8 cellular contexts compared by ENCODE assay signal in genomic region chr17:18187226-18187625, GRCh38. TPM values are rescaled to one million over a fixed set of nuclear protein-coding genes. Genes with fewer than 3 reads are reported as not detected.
A peak's percentile ranks its signal among the peaks of the same experiment; 100 is the strongest.
DNase-seq lines count a peak whose midpoint lies in the region; ATAC-seq, FAIRE-seq and TF ChIP-seq lines count a peak whose summit lies in the region.

No MANE protein-coding gene starts in this region.

- peak overlapping the region; percentile 3 to 91 (median 90) for H3K4me3 ChIP-seq in keratinocyte (ENCODE audit: control insufficient read depth in 2 of 3, extremely low read depth in 1 of 3, insufficient read depth in 2 of 3, low read depth in 1 of 3, low read length in 3 of 3)

- no peak overlapping the region for H2AFZ ChIP-seq in keratinocyte (ENCODE audit: control insufficient read depth, low read length)

- H3K36me3 Mint-ChIP-seq in activated CD4-positive, alpha-beta T cell treated with anti-CD3 and anti-CD28 coated beads for 36 hours (ENCODE audit: low read depth): peaks cover 65% of the 10 kb centered on the region
- H3K36me3 Mint-ChIP-seq in activated naive CD8-positive, alpha-beta T cell treated with anti-CD3 and anti-CD28 coated beads, Interleukin-2, amount 10 ng/mL, durations not matched to agents 7 days and 5 days: peaks cover 30% of the 10 kb centered on the region

- peaks cover 31% of the 10 kb centered on the region for H4K20me1 ChIP-seq in keratinocyte (ENCODE audit: control insufficient read depth, extremely low read depth, insufficient read depth, low read length)

- no peaks in the 10 kb centered on the region for H3K27me3 Mint-ChIP-seq in activated CD4-positive, alpha-beta T cell treated with anti-CD3 and anti-CD28 coated beads for 36 hours
- no peaks in the 10 kb centered on the region for H3K27me3 Mint-ChIP-seq in activated naive CD8-positive, alpha-beta T cell treated with anti-CD3 and anti-CD28 coated beads, Interleukin-2, amount 10 ng/mL, durations not matched to agents 7 days and 5 days

- H3K27ac Mint-ChIP-seq in activated CD4-positive, alpha-beta T cell treated with anti-CD3 and anti-CD28 coated beads for 36 hours: peak overlapping the region; percentile 93
- H3K27ac Mint-ChIP-seq in activated naive CD8-positive, alpha-beta T cell treated with anti-CD3 and anti-CD28 coated beads, Interleukin-2, amount 10 ng/mL, durations not matched to agents 7 days and 5 days: peak overlapping the region; percentile 61

- CTCF ChIA-PET in activated CD4-positive, alpha-beta T cell treated with anti-CD3 and anti-CD28 coated beads for 36 hours (lab: Charles Lee): interaction anchor here (0.7 to 5.8 kb wide), 2 partner anchors 11 to 70 kb away, joined by 3 to 23 read pairs; no protein-coding TSS in a partner anchor

- no peak for TF ChIP-seq CTCF in keratinocyte (optimal IDR thresholded peaks at IDR 0.05 in 1 of 3, IDR thresholded peaks at IDR 0.05 in 1 of 3, conservative IDR thresholded peaks at IDR 0.05 in 1 of 3; ENCODE audit: extremely low read depth in 1 of 3, insufficient read depth in 2 of 3, low read length in 3 of 3)

- peaks cover 83% of the 10 kb centered on the region for H3K79me2 ChIP-seq in keratinocyte (ENCODE audit: control insufficient read depth, insufficient read depth, low read length)

- peaks cover 38% of the 10 kb centered on the region for H3K4me1 ChIP-seq in keratinocyte (ENCODE audit: control insufficient read depth, extremely low read depth, insufficient read depth, low read length)

- ATAC-seq in activated CD4-positive, alpha-beta T cell treated with anti-CD3 and anti-CD28 coated beads for 36 hours: no peak
- no peak for ATAC-seq in activated naive CD8-positive, alpha-beta T cell treated with anti-CD3 and anti-CD28 coated beads, Interleukin-2, amount 10 ng/mL, durations not matched to agents 7 days and 5 days (ENCODE audit: low read depth)
- no peak for ATAC-seq in left colon
- ATAC-seq in HG03442 (IDR thresholded peaks at IDR 0.05; ENCODE audit: unreplicated experiment): no peak

- H3K36me3 ChIP-seq in keratinocyte (ENCODE audit: control insufficient read depth in 2 of 2, extremely low read depth in 1 of 2, insufficient read depth in 2 of 2, low read length in 2 of 2): peaks cover 5 to 14% of the 10 kb centered on the region in 2 experiments

- no peak for FAIRE-seq in keratinocyte (lab: Jason Lieb, UNC)

- peak overlapping the region; percentile 90 for H3K9ac ChIP-seq in keratinocyte (ENCODE audit: control insufficient read depth, extremely low read depth, insufficient read depth, low read length)

- dilution Hi-C loops in keratinocyte (cut with MboI; ENCODE audit: extremely low pct_ligation_motif_present, low sequenced_read_pairs): no loop called here

- POLR2A ChIA-PET in activated CD4-positive, alpha-beta T cell treated with anti-CD3 and anti-CD28 coated beads for 36 hours (lab: Charles Lee): no interaction called here
- POLR2A ChIA-PET in activated naive CD8-positive, alpha-beta T cell treated with anti-CD3 and anti-CD28 coated beads, Interleukin-2, amount 10 ng/mL, durations not matched to agents 7 days and 5 days (lab: Charles Lee): interaction anchor here (0.6 kb wide), 1 partner anchor 13 kb away, joined by 4 read pairs; no protein-coding TSS in a partner anchor

- no peaks in the 10 kb centered on the region for H3K27me3 ChIP-seq in keratinocyte (ENCODE audit: control insufficient read depth, extremely low read depth, insufficient read depth, low read length)

- no peaks in the 10 kb centered on the region for H3K9me3 ChIP-seq in keratinocyte (ENCODE audit: control insufficient read depth, low read depth, low read length)

- no peaks in the 10 kb centered on the region for H3K9me3 Mint-ChIP-seq in activated CD4-positive, alpha-beta T cell treated with anti-CD3 and anti-CD28 coated beads for 36 hours (ENCODE audit: low read depth)
- H3K9me3 Mint-ChIP-seq in activated naive CD8-positive, alpha-beta T cell treated with anti-CD3 and anti-CD28 coated beads, Interleukin-2, amount 10 ng/mL, durations not matched to agents 7 days and 5 days: no peaks in the 10 kb centered on the region

- peak overlapping the region; percentile 97 for H3K4me3 Mint-ChIP-seq in activated CD4-positive, alpha-beta T cell treated with anti-CD3 and anti-CD28 coated beads for 36 hours
- H3K4me3 Mint-ChIP-seq in activated naive CD8-positive, alpha-beta T cell treated with anti-CD3 and anti-CD28 coated beads, Interleukin-2, amount 10 ng/mL, durations not matched to agents 7 days and 5 days: peak overlapping the region; percentile 91

- no peak for DNase-seq in activated CD4-positive, alpha-beta T cell treated with anti-CD3 and anti-CD28 coated beads for 36 hours
- no peak for DNase-seq in activated CD4-positive, alpha-beta T cell treated with anti-CD3 and anti-CD28 coated beads, Interleukin-2, amount 50 U/mL, for 4 hours
- no peak for DNase-seq in activated naive CD8-positive, alpha-beta T cell treated with anti-CD3 and anti-CD28 coated beads, Interleukin-2, amount 10 ng/mL, durations not matched to agents 7 days and 5 days
- DNase-seq in keratinocyte (ENCODE audit: low read depth, low spot score): no peak
- DNase-seq in substantia nigra (lab: John Stamatoyannopoulos, UW): peak in 13 of 49 donors; percentile 12 to 76 (median 40)
- DNase-seq in left colon: no peak
- no peak for DNase-seq in retina

- H3K9me1 ChIP-seq in keratinocyte (ENCODE audit: control insufficient read depth, extremely low read depth, insufficient read depth, low read length): peaks cover 6% of the 10 kb centered on the region

- H3K4me1 Mint-ChIP-seq in activated CD4-positive, alpha-beta T cell treated with anti-CD3 and anti-CD28 coated beads for 36 hours: peaks cover 57% of the 10 kb centered on the region
- H3K4me1 Mint-ChIP-seq in activated naive CD8-positive, alpha-beta T cell treated with anti-CD3 and anti-CD28 coated beads, Interleukin-2, amount 10 ng/mL, durations not matched to agents 7 days and 5 days: peaks cover 50% of the 10 kb centered on the region

- peak overlapping the region; percentile 97 for H3K4me2 ChIP-seq in keratinocyte (ENCODE audit: control insufficient read depth, extremely low read depth, insufficient read depth, low read depth, low read length)

- H3K27ac ChIP-seq in keratinocyte (ENCODE audit: control insufficient read depth, insufficient read depth, low read length): peak overlapping the region; percentile 92
- H3K27ac ChIP-seq in substantia nigra (ENCODE audit: low read depth, low read length, poor library complexity, severe bottlenecking): peak overlapping the region; percentile 85

- intact Hi-C loops in activated CD4-positive, alpha-beta T cell treated with anti-CD3 and anti-CD28 coated beads for 36 hours (cut with DNase I, micrococcal nuclease): no loop called here
- intact Hi-C loops in left colon (cut with DNase I, micrococcal nuclease): loop anchor here in 1 of 2 donors (5.0 kb wide), 1 partner anchor 45 kb away; no protein-coding TSS in a partner anchor

RNA-seq across cellular contexts. Expression of gene ALKBH5, which starts 3.6 kb away (rescaled TPM):
- 100 to 1,000 TPM; 163 to 168 TPM for total RNA-seq in activated CD4-positive, alpha-beta T cell treated with anti-CD3 and anti-CD28 coated beads for 36 hours
- 100 to 1,000 TPM; 133 to 134 TPM for total RNA-seq in activated naive CD8-positive, alpha-beta T cell treated with anti-CD3 and anti-CD28 coated beads, Interleukin-2, amount 10 ng/mL, durations not matched to agents 7 days and 5 days
- polyA plus RNA-seq in keratinocyte: 41.5 to 71.3 TPM (median 50.2 TPM) in 3 replicates
- 17.1 TPM for polyA plus RNA-seq in keratinocyte (2011; ENCODE audit: low read depth)
- polyA plus RNA-seq in keratinocyte (2011; cell fraction: cytosol; rRNA removed): 51.0 and 54.6 TPM in 2 replicates
- 30.2 and 31.4 TPM in 2 replicates for polyA plus RNA-seq in keratinocyte (2011; cell fraction: nucleus; rRNA removed)
- polyA plus RNA-seq in keratinocyte (2012; ENCODE audit: low replicate concordance): 27.8 and 45.8 TPM in 2 replicates
- 85.6 to 109 TPM (median 91.2 TPM) in 3 replicates for polyA minus RNA-seq in keratinocyte
- 113 TPM for polyA minus RNA-seq in keratinocyte (2011; cell fraction: cytosol; rRNA and poly(A)+ RNA removed)
- polyA minus RNA-seq in keratinocyte (2011; cell fraction: nucleus; rRNA and poly(A)+ RNA removed): 29.6 and 33.9 TPM in 2 replicates
- total RNA-seq in left colon: 10 to 100 TPM; 83.7 to 89.8 TPM

RNA-seq across cellular contexts. Expression of gene LLGL1, which starts 38.2 kb away (rescaled TPM):
- 10 to 100 TPM; 17.5 to 18.4 TPM for total RNA-seq in activated CD4-positive, alpha-beta T cell treated with anti-CD3 and anti-CD28 coated beads for 36 hours
- 10 to 100 TPM; 21.3 to 21.6 TPM for total RNA-seq in activated naive CD8-positive, alpha-beta T cell treated with anti-CD3 and anti-CD28 coated beads, Interleukin-2, amount 10 ng/mL, durations not matched to agents 7 days and 5 days
- 13.8 to 24.7 TPM (median 22.6 TPM) in 3 replicates for polyA plus RNA-seq in keratinocyte
- 4.3 TPM for polyA plus RNA-seq in keratinocyte (2011; ENCODE audit: low read depth)
- polyA plus RNA-seq in keratinocyte (2011; cell fraction: cytosol; rRNA removed): 13.0 and 26.4 TPM in 2 replicates
- polyA plus RNA-seq in keratinocyte (2011; cell fraction: nucleus; rRNA removed): 29.1 and 37.8 TPM in 2 replicates
- 9.8 and 22.3 TPM in 2 replicates for polyA plus RNA-seq in keratinocyte (2012; ENCODE audit: low replicate concordance)
- polyA minus RNA-seq in keratinocyte: 25.2 to 45.1 TPM (median 34.6 TPM) in 3 replicates
- 54.5 TPM for polyA minus RNA-seq in keratinocyte (2011; cell fraction: cytosol; rRNA and poly(A)+ RNA removed)
- 32.7 and 34.8 TPM in 2 replicates for polyA minus RNA-seq in keratinocyte (2011; cell fraction: nucleus; rRNA and poly(A)+ RNA removed)
- 1 to 10 TPM; 7.5 to 8.6 TPM for total RNA-seq in left colon
